Comparison of ENCODE assay signal across 9 cellular contexts in genomic region chr1:246267896-246268295, GRCh38.
"Had no signal": no experiment of that assay in that cellular context is flagged by ENCODE, and none has a peak within 500 bp of the region (broad histone marks: within the 10 kb centered on the region; RNA-seq: fewer than 3 reads in every experiment).

No MANE protein-coding gene starts in this region.

- H3K36me3 ChIP-seq: spleen, stomach, thoracic aorta had no signal

- H3K27me3 ChIP-seq: spleen, stomach had no signal

- H3K27ac ChIP-seq: spleen, stomach, thoracic aorta had no signal

- H3K4me3 ChIP-seq: spleen, stomach, thoracic aorta had no signal

- H3K9me3 Mint-ChIP-seq: activated naive CD8-positive, alpha-beta T cell treated with anti-CD3 and anti-CD28 coated beads for 36 hours had no signal

- H3K4me1 Mint-ChIP-seq: activated CD4-positive, alpha-beta T cell treated with anti-CD3 and anti-CD28 coated beads, Interleukin-2, amount 10 ng/mL, durations not matched to agents 7 days and 5 days; activated naive CD8-positive, alpha-beta T cell treated with anti-CD3 and anti-CD28 coated beads for 36 hours had no signal

- H3K27ac Mint-ChIP-seq: activated CD4-positive, alpha-beta T cell treated with anti-CD3 and anti-CD28 coated beads, Interleukin-2, amount 10 ng/mL, durations not matched to agents 7 days and 5 days; activated naive CD8-positive, alpha-beta T cell treated with anti-CD3 and anti-CD28 coated beads for 36 hours had no signal

- DNase-seq: activated CD4-positive, alpha-beta T cell treated with anti-CD3 and anti-CD28 coated beads, Interleukin-2, amount 10 ng/mL, durations not matched to agents 7 days and 5 days; activated CD8-positive, alpha-beta memory T cell treated with anti-CD3 and anti-CD28 coated beads, Interleukin-2, amount 50 U/mL, for 48 hours; activated naive CD8-positive, alpha-beta T cell treated with anti-CD3 and anti-CD28 coated beads for 36 hours; kidney glomerular epithelial cell; midbrain; spleen; stomach had no signal

- H3K4me1 ChIP-seq: spleen, stomach had no signal

- H3K9me3 ChIP-seq: spleen, stomach, thoracic aorta had no signal

- H3K27me3 Mint-ChIP-seq: activated CD4-positive, alpha-beta T cell treated with anti-CD3 and anti-CD28 coated beads, Interleukin-2, amount 10 ng/mL, durations not matched to agents 7 days and 5 days; activated naive CD8-positive, alpha-beta T cell treated with anti-CD3 and anti-CD28 coated beads for 36 hours had no signal

- ATAC-seq: sciatic nerve had no signal

- H3K4me3 Mint-ChIP-seq: activated CD4-positive, alpha-beta T cell treated with anti-CD3 and anti-CD28 coated beads, Interleukin-2, amount 10 ng/mL, durations not matched to agents 7 days and 5 days; activated naive CD8-positive, alpha-beta T cell treated with anti-CD3 and anti-CD28 coated beads for 36 hours had no signal
